ENCODE assay signal across 8 cellular contexts in the genomic region with DNA sequence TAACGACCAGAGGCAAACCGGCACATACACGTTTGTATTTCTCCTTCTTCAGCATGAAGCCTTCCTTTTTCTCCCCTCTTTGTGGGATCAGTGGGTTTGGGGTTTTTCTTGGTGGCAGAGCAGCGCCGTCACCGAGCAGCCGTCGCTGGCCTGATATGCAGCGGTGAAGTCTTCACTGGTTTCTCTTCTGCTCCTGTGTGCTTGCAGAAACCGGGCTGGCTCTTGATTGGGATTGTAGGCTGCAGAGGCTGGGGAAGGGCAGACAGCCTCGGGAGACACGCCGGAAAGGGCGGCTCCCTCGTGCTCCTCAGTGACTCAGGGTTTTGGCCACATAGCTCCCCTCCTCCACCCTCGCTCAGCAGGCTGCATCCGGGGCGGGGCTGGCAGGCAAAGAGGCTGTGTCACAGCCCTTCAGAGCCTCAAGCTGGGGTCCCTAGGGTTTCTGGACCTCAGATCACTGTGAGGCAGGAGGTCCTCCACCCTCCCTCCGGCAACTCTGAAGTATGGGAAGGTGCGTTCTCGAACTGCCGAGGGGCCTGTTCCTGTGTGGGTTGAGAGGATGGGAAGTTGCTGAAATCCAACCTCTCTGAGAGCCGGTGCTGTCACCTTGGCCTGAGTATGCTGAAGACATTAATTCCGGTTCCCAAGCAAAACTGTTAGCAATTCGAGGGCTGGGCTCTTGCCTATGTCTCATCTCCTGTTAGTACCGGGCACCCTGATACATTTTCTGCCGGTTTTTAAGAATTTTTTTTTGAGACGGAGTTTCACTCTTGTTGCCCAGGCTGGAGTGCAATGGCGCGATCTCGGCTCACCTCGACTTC.
DNase-seq lines count a peak whose midpoint lies in the region; ATAC-seq lines count a peak whose summit lies in the region.

No MANE protein-coding gene starts in this region.

- DNase-seq in AML-193 (lab: John Stamatoyannopoulos, UW) (peak; percentile 97 to 98), NCI-H82 treated with DMSO at 0.1 percent for 48 hours (lab: John Stamatoyannopoulos, UW; ENCODE audit: unreplicated experiment) (peak; percentile 87), epidermal melanocyte (ENCODE audit: insufficient read length, low spot score) (peak; percentile 85)
- DNase-seq in activated CD8-positive, alpha-beta memory T cell treated with anti-CD3 and anti-CD28 coated beads for 24 hours, result peak; percentile 93
- peak; percentile 78 to 82 for DNase-seq in stimulated activated CD8-positive, alpha-beta memory T cell treated with anti-CD3 and anti-CD28 coated beads, Interleukin-7, amount 100 ng/mL, for 1 hour (ENCODE audit: low read depth in 2 of 2)

- H3K9me3 ChIP-seq in mucosa of stomach (ENCODE audit: control insufficient read depth, low read length), result no peaks in the 10 kb centered on the region

- ATAC-seq in GM19035 (IDR thresholded peaks at IDR 0.05; ENCODE audit: unreplicated experiment) (peak; percentile 80), HG03175 (IDR thresholded peaks at IDR 0.05; ENCODE audit: unreplicated experiment) (peak; percentile 73)

- H3K9ac ChIP-seq in mucosa of stomach (ENCODE audit: low read length), result peak overlapping the region; percentile 60

- H3K27me3 ChIP-seq in mucosa of stomach (ENCODE audit: control insufficient read depth, insufficient read depth, low read length), result no peaks in the 10 kb centered on the region

- peak overlapping the region; percentile 38 for H3K4me3 ChIP-seq in mucosa of stomach (ENCODE audit: low read length)

- no peaks in the 10 kb centered on the region for H3K36me3 ChIP-seq in mucosa of stomach (ENCODE audit: control insufficient read depth, insufficient read depth, low read length)

- H3K4me1 ChIP-seq in mucosa of stomach (ENCODE audit: control insufficient read depth, insufficient read depth, low read length), result peaks cover 11% of the 10 kb centered on the region

Comparison
In these comparisons a context has a peak if more than half of its experiments do, and no peak if none do; other contexts are left out.
1. Peak in every context shown above with its lines: DNase-seq, ATAC-seq and H3K4me3 ChIP-seq.